2 cellular contexts compared by ENCODE assay signal in genomic region chr5:113278976-113279375, GRCh38.
TF ChIP-seq lines count a peak whose summit lies in the region.

No MANE protein-coding gene starts in this region.

TF ChIP-seq in IMR-90, 13 proteins besides CTCF, POLR2A, EP300 and RAD21:
- no peak for TF ChIP-seq MXI1 (IDR thresholded peaks at IDR 0.05; ENCODE audit: borderline replicate concordance, low read depth, low read length)
- TF ChIP-seq ELK1 (IDR thresholded peaks at IDR 0.05; ENCODE audit: borderline replicate concordance, low read depth, low read length) = no peak
- no peak for TF ChIP-seq USF2 (IDR thresholded peaks at IDR 0.05; ENCODE audit: low read depth, low read length)
- TF ChIP-seq CHD1 (IDR thresholded peaks at IDR 0.05; ENCODE audit: low read depth, low read length) = no peak
- no peak for TF ChIP-seq CEBPB (IDR thresholded peaks at IDR 0.05; ENCODE audit: low read depth, low read length)
- TF ChIP-seq FOS (IDR thresholded peaks at IDR 0.05; ENCODE audit: low read depth, low read length) = no peak
- no peak for TF ChIP-seq RFX5 (IDR thresholded peaks at IDR 0.05; ENCODE audit: low read depth, low read length)
- TF ChIP-seq MAZ (IDR thresholded peaks at IDR 0.05; ENCODE audit: borderline replicate concordance, low read depth, low read length) = no peak
- TF ChIP-seq BHLHE40 (IDR thresholded peaks at IDR 0.05; ENCODE audit: low read depth, low read length) = no peak
- TF ChIP-seq NFE2L2 (IDR thresholded peaks at IDR 0.05; ENCODE audit: low read depth, low read length) = no peak
- TF ChIP-seq RCOR1 (IDR thresholded peaks at IDR 0.05; ENCODE audit: insufficient replicate concordance, low read length) = no peak
- no peak for TF ChIP-seq MAFK (IDR thresholded peaks at IDR 0.05; ENCODE audit: low read depth, low read length)
- no peak for TF ChIP-seq SMC3 (IDR thresholded peaks at IDR 0.05; ENCODE audit: low read depth, low read length)
TF ChIP-seq in IMR-90: peak in this region for 0.

TF ChIP-seq in GM23338, 12 proteins besides CTCF, POLR2A, EP300 and RAD21:
- TF ChIP-seq REST (IDR thresholded peaks at IDR 0.05; ENCODE audit: unreplicated experiment) (no peak), ETS1 (IDR thresholded peaks at IDR 0.05) (no peak), JUNB (IDR thresholded peaks at IDR 0.05; ENCODE audit: unreplicated experiment) (no peak), EZH2 (IDR thresholded peaks at IDR 0.05; ENCODE audit: low read depth, unreplicated experiment) (no peak), STAT1 (IDR thresholded peaks at IDR 0.05; ENCODE audit: unreplicated experiment) (no peak), ZNF462 (CRISPR knock-in tag; IDR thresholded peaks at IDR 0.05) (no peak), EZH2phosphoT487 (IDR thresholded peaks at IDR 0.05; ENCODE audit: unreplicated experiment) (no peak), POLR2AphosphoS5 (IDR thresholded peaks at IDR 0.05; ENCODE audit: low read depth) (no peak), NANOG (IDR thresholded peaks at IDR 0.05; ENCODE audit: borderline replicate concordance) (no peak), ZNF331 (CRISPR knock-in tag; IDR thresholded peaks at IDR 0.05; ENCODE audit: low read depth) (no peak), ZNF114 (CRISPR knock-in tag; IDR thresholded peaks at IDR 0.05) (no peak), CREB1 (CRISPR knock-in tag; IDR thresholded peaks at IDR 0.05; ENCODE audit: low read depth) (no peak)
